1 cellular context compared by ENCODE assay signal in the genomic region with DNA sequence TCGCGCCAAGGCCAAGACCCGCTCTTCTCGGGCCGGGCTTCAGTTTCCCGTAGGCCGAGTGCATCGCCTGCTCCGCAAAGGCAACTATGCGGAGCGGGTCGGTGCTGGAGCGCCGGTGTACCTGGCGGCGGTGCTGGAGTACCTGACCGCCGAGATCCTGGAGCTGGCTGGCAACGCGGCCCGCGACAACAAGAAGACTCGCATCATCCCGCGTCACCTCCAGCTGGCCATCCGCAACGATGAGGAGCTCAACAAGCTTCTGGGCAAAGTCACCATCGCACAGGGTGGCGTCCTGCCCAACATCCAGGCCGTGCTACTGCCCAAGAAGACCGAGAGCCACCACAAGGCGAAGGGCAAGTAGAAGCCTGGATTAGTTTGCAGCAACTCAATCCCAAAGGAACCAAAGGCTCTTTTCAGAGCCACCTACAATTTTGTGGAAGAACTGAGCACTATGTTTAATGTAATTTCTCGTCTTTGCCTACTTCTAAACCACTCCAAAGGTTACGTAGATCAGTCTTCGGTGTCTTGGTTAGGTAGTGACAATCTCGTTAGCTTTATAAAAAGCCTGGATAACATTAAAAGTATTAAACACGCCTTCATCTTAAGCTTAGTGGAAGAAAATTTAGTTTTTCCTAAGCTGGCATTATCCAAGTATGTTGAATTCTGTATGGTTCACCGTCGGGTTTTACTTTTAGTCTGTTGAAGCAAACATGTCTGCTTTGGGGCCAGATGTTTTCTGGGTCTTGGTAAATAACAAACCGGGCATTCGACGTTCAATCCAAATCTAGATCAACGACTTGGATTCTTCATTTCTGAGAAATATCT.
TF ChIP-seq lines count a peak whose summit lies in the region.

No MANE protein-coding gene starts in this region.

TF ChIP-seq in H1, 55 proteins besides CTCF, POLR2A, EP300 and RAD21 (continued from another document):
- TF ChIP-seq TAF7 (optimal IDR thresholded peaks at IDR 0.05; ENCODE audit: borderline replicate concordance, low read depth, low read length) (peak; percentile 82), TAF1 (IDR thresholded peaks at IDR 0.05; ENCODE audit: low read depth, low read length) (peak; percentile 50; the same call in 1 of the 2 replicates)
